10 cellular contexts compared by ENCODE assay signal in genomic region chr17:45282683-45283644, GRCh38. TPM values are rescaled to one million over a fixed set of nuclear protein-coding genes. Genes with fewer than 3 reads are reported as not detected.
DNase-seq lines count a peak whose midpoint lies in the region; ATAC-seq and TF ChIP-seq lines count a peak whose summit lies in the region.
"Had no signal": no experiment of that assay in that cellular context is flagged by ENCODE, and none has a peak within 500 bp of the region (broad histone marks: within the 10 kb centered on the region; RNA-seq: fewer than 3 reads in every experiment).

No MANE protein-coding gene starts in this region.

- no peaks in the 10 kb centered on the region for H3K27me3 Mint-ChIP-seq in endodermal cell (ENCODE audit: insufficient read depth)

- H3K36me3 ChIP-seq in endodermal cell (ENCODE audit: control insufficient read depth, insufficient read depth, low read length) = peaks cover 34% of the 10 kb centered on the region
- peaks cover 66% of the 10 kb centered on the region for H3K36me3 ChIP-seq in effector memory CD4-positive, alpha-beta T cell (ENCODE audit: control insufficient read depth, insufficient read depth, low read length)

- TF ChIP-seq CTCF in endodermal cell (conservative IDR thresholded peaks at IDR 0.05) = no peak

- ATAC-seq in GM21390 (IDR thresholded peaks at IDR 0.05; ENCODE audit: unreplicated experiment) = no peak

- no peaks in the 10 kb centered on the region for H3K9me3 ChIP-seq in endodermal cell (ENCODE audit: control insufficient read depth, low read length)
- H3K9me3 ChIP-seq in effector memory CD4-positive, alpha-beta T cell (ENCODE audit: control insufficient read depth, low read length) = no peaks in the 10 kb centered on the region
- H3K9me3 ChIP-seq: neutrophil had no signal

- H3K9me3 Mint-ChIP-seq in endodermal cell = no peaks in the 10 kb centered on the region

- H3K9ac ChIP-seq in endodermal cell (ENCODE audit: extremely low read depth, low read length, poor library complexity, severe bottlenecking) = no peak overlapping the region

- H3K4me3 Mint-ChIP-seq in endodermal cell = no peak overlapping the region

- H3K27me3 ChIP-seq in endodermal cell (ENCODE audit: control insufficient read depth, insufficient read depth, low read length, poor library complexity, severe bottlenecking) = no peaks in the 10 kb centered on the region
- H3K27me3 ChIP-seq in effector memory CD4-positive, alpha-beta T cell (replicated peaks; ENCODE audit: control insufficient read depth, insufficient read depth, low read length, poor library complexity, severe bottlenecking) = no peaks in the 10 kb centered on the region
- H3K27me3 ChIP-seq: neutrophil had no signal

- no peaks in the 10 kb centered on the region for H3K4me1 ChIP-seq in endodermal cell (ENCODE audit: control insufficient read depth, insufficient read depth, low read length)
- H3K4me1 ChIP-seq in effector memory CD4-positive, alpha-beta T cell (ENCODE audit: control insufficient read depth, insufficient read depth, low read length, poor library complexity, severe bottlenecking) = no peaks in the 10 kb centered on the region

- WGBS in endodermal cell (ENCODE audit: insufficient coverage in 1 of 2, insufficient read length in 1 of 2), 2 experiments = 88 to 94% methylated on average over 12 to 19 of the region's 21 CpGs

- H3K27ac ChIP-seq in endodermal cell (ENCODE audit: low read depth, low read length) = peak overlapping the region; percentile 11
- no peak overlapping the region for H3K27ac ChIP-seq in effector memory CD4-positive, alpha-beta T cell (ENCODE audit: insufficient read depth, low read length, poor library complexity, severe bottlenecking)

- DNase-seq in D341Med (ENCODE audit: low spot score) (peak; percentile 73), NCI-H345 treated with DMSO at 0.1 percent for 48 hours (lab: John Stamatoyannopoulos, UW; ENCODE audit: unreplicated experiment) (peak; percentile 94), endodermal cell (peak; percentile 77), occipital lobe (lab: John Stamatoyannopoulos, UW) (peak; percentile 59), inferior parietal cortex (ENCODE audit: extremely low spot score) (no peak), middle frontal gyrus (ENCODE audit: extremely low spot score, low spot score) (no peak)
- DNase-seq in effector memory CD4-positive, alpha-beta T cell = no peak

- no peak overlapping the region for H3K4me3 ChIP-seq in endodermal cell (ENCODE audit: low read length)
- H3K4me3 ChIP-seq in effector memory CD4-positive, alpha-beta T cell (ENCODE audit: insufficient read depth, low read depth, low read length, poor library complexity, severe bottlenecking) = no peak overlapping the region

- H3K4me1 Mint-ChIP-seq in endodermal cell = no peaks in the 10 kb centered on the region

- H3K36me3 Mint-ChIP-seq in endodermal cell (ENCODE audit: low read depth) = peaks cover 45% of the 10 kb centered on the region

- no peak overlapping the region for H3K27ac Mint-ChIP-seq in endodermal cell

RNA-seq across cellular contexts. Expression of gene SPATA32, which starts 21.1 kb away (rescaled TPM):
- total RNA-seq in endodermal cell (under 1 TPM in 1 of 2 donors, not detected in 1; 0.18 TPM), occipital lobe (not detected)
- not detected for polyA plus RNA-seq in endodermal cell (2013, experiment 1 of 2)
- polyA plus RNA-seq in endodermal cell (2013, experiment 2 of 2) = not detected
- total RNA-seq: M059J had no signal

RNA-seq across cellular contexts. Expression of gene MAP3K14, which starts 33.9 kb away (rescaled TPM):
- 1 to 10 TPM; 4.6 to 5.5 TPM for total RNA-seq in endodermal cell
- 5.3 TPM for polyA plus RNA-seq in endodermal cell (2013, experiment 1 of 2)
- polyA plus RNA-seq in endodermal cell (2013, experiment 2 of 2) = 4.0 TPM
- total RNA-seq in occipital lobe = 1.2 TPM

Comparison
In these comparisons a context has a peak if more than half of its experiments do, and no peak if none do; other contexts are left out.
1. DNase-seq: peak in D341Med (single experiment), NCI-H345 treated with DMSO at 0.1 percent for 48 hours (single experiment), endodermal cell (single experiment) and occipital lobe (single experiment); none in inferior parietal cortex (single experiment), middle frontal gyrus (single experiment) and effector memory CD4-positive, alpha-beta T cell (0 of 3).